Comparison of ENCODE assay signal across 28 cellular contexts in genomic region chr6:48512396-48512795, GRCh38.
"Had no signal": no experiment of that assay in that cellular context is flagged by ENCODE, and none has a peak within 500 bp of the region (broad histone marks: within the 10 kb centered on the region; RNA-seq: fewer than 3 reads in every experiment).

No MANE protein-coding gene starts in this region.

- H3K36me3 Mint-ChIP-seq: naive thymus-derived CD8-positive, alpha-beta T cell; neural progenitor cell; stimulated activated effector memory CD8-positive, alpha-beta T cell treated with anti-CD3 and anti-CD28 coated beads, Interleukin-12 subunit alpha, Interleukin-12 subunit beta, amount 100 ng/mL, for 72 hours; stimulated activated naive B cell treated with anti-CD40 and anti-IgM and Interleukin-4, amounts not matched to agents 10 μg/mL and 1 μg/mL and 100 μg/mL, for 72 hours had no signal

- ATAC-seq: naive thymus-derived CD8-positive, alpha-beta T cell; natural killer cell treated with Interleukin-12 subunit alpha and Interleukin-12 subunit beta and Interleukin-15 and Interleukin-18, amount 100 ng/mL, for 72 hours; psoas muscle; right cardiac atrium; right lobe of liver; stimulated activated effector memory CD8-positive, alpha-beta T cell treated with anti-CD3 and anti-CD28 coated beads, Interleukin-12 subunit alpha, Interleukin-12 subunit beta, amount 100 ng/mL, for 72 hours; stimulated activated naive B cell treated with anti-CD40 and anti-IgM and Interleukin-4, amounts not matched to agents 10 μg/mL and 1 μg/mL and 100 μg/mL, for 72 hours had no signal

- H3K27ac Mint-ChIP-seq: naive thymus-derived CD8-positive, alpha-beta T cell; natural killer cell treated with Interleukin-12 subunit alpha and Interleukin-12 subunit beta and Interleukin-15 and Interleukin-18, amount 100 ng/mL, for 72 hours; nephron progenitor cell; neural progenitor cell; progenitor cell of endocrine pancreas; stimulated activated effector memory CD8-positive, alpha-beta T cell treated with anti-CD3 and anti-CD28 coated beads, Interleukin-12 subunit alpha, Interleukin-12 subunit beta, amount 100 ng/mL, for 72 hours; stimulated activated naive B cell treated with anti-CD40 and anti-IgM and Interleukin-4, amounts not matched to agents 10 μg/mL and 1 μg/mL and 100 μg/mL, for 72 hours; stimulated activated naive CD8-positive, alpha-beta T cell treated with anti-CD3 and anti-CD28 coated beads, Interleukin-15, Interleukin-2, amounts not matched to agents 100 ng/mL and 50 ng/mL, for 24 hours had no signal

- H3K9me3 Mint-ChIP-seq: nephron progenitor cell; neural progenitor cell; stimulated activated naive CD8-positive, alpha-beta T cell treated with anti-CD3 and anti-CD28 coated beads, Interleukin-15, Interleukin-2, amounts not matched to agents 100 ng/mL and 50 ng/mL, for 24 hours had no signal

- H3K27me3 Mint-ChIP-seq: naive thymus-derived CD8-positive, alpha-beta T cell; natural killer cell treated with Interleukin-12 subunit alpha and Interleukin-12 subunit beta and Interleukin-15 and Interleukin-18, amount 100 ng/mL, for 72 hours; progenitor cell of endocrine pancreas; stimulated activated naive B cell treated with anti-CD40 and anti-IgM and Interleukin-4, amounts not matched to agents 10 μg/mL and 1 μg/mL and 100 μg/mL, for 72 hours; stimulated activated naive CD8-positive, alpha-beta T cell treated with anti-CD3 and anti-CD28 coated beads, Interleukin-15, Interleukin-2, amounts not matched to agents 100 ng/mL and 50 ng/mL, for 24 hours had no signal

- H3K4me3 ChIP-seq: neural progenitor cell, ovary, psoas muscle, right lobe of liver, sigmoid colon, stomach, thoracic aorta, thyroid gland, tibial nerve, upper lobe of left lung, vagina had no signal

- H3K4me3 Mint-ChIP-seq: naive thymus-derived CD8-positive, alpha-beta T cell; natural killer cell treated with Interleukin-12 subunit alpha and Interleukin-12 subunit beta and Interleukin-15 and Interleukin-18, amount 100 ng/mL, for 72 hours; nephron progenitor cell; neural progenitor cell; stimulated activated effector memory CD8-positive, alpha-beta T cell treated with anti-CD3 and anti-CD28 coated beads, Interleukin-12 subunit alpha, Interleukin-12 subunit beta, amount 100 ng/mL, for 72 hours; stimulated activated naive B cell treated with anti-CD40 and anti-IgM and Interleukin-4, amounts not matched to agents 10 μg/mL and 1 μg/mL and 100 μg/mL, for 72 hours; stimulated activated naive CD8-positive, alpha-beta T cell treated with anti-CD3 and anti-CD28 coated beads, Interleukin-15, Interleukin-2, amounts not matched to agents 100 ng/mL and 50 ng/mL, for 24 hours had no signal

- H3K4me1 Mint-ChIP-seq: naive thymus-derived CD8-positive, alpha-beta T cell; nephron progenitor cell; stimulated activated effector memory CD8-positive, alpha-beta T cell treated with anti-CD3 and anti-CD28 coated beads, Interleukin-12 subunit alpha, Interleukin-12 subunit beta, amount 100 ng/mL, for 72 hours; stimulated activated naive B cell treated with anti-CD40 and anti-IgM and Interleukin-4, amounts not matched to agents 10 μg/mL and 1 μg/mL and 100 μg/mL, for 72 hours had no signal

- DNase-seq: naive thymus-derived CD8-positive, alpha-beta T cell; nephron progenitor cell; occipital lobe; ovary; posterior cingulate gyrus; psoas muscle; right cardiac atrium; right lobe of liver; sigmoid colon; small intestine; stimulated activated CD4-positive, alpha-beta T cell treated with anti-CD3 and anti-CD28 coated beads, Interleukin-15, amount 100 ng/mL, for 24 hours; stimulated activated CD4-positive, alpha-beta T cell treated with anti-CD3 and anti-CD28 coated beads, Interleukin-2, amount 100 ng/mL, for 24 hours; stimulated activated CD4-positive, alpha-beta T cell treated with anti-CD3 and anti-CD28 coated beads, Interleukin-2, amount 100 ng/mL, for 48 hours; stimulated activated CD4-positive, alpha-beta T cell treated with anti-CD3 and anti-CD28 coated beads, Interleukin-4, amount 100 ng/mL, for 24 hours; stimulated activated naive B cell treated with anti-CD40 and anti-IgM and Interleukin-4, amounts not matched to agents 10 μg/mL and 1 μg/mL and 100 μg/mL, for 72 hours; stimulated activated naive CD4-positive, alpha-beta T cell treated with Interleukin-2 at 50 U/mL for 16 hours; stomach; thyroid gland; trophoblast cell; upper lobe of left lung had no signal
